In the genomic region with DNA sequence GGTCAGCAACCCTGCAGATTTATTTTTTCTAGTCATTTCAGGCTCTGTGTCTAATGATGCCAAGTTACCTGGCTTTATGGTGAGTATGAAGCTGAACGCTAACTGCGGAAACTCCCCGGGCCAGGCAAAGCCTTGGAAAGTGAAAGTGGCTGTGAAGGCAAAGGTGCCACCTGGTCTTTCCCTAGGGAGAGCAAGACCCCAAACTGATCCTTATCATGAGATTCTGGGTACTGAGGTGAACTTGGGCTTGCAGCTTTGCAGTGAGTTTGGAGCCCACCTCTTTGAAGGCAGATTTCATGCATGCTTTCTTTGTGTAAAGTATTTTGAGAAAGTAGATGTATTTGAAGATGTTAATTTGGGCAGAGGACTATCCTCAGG, we compare ENCODE assay signal across 10 cellular contexts.
DNase-seq lines count a peak whose midpoint lies in the region; ATAC-seq lines count a peak whose summit lies in the region.
"Had no signal": no experiment of that assay in that cellular context is flagged by ENCODE, and none has a peak within 500 bp of the region (broad histone marks: within the 10 kb centered on the region; RNA-seq: fewer than 3 reads in every experiment).

No MANE protein-coding gene starts in this region.

- peak overlapping the region in 2 of 3 donors; percentile 41 to 70 for H3K4me3 ChIP-seq in skeletal muscle tissue (ENCODE audit: low read length in 3 of 3)

- intact Hi-C loops in activated CD4-positive, alpha-beta memory T cell treated with anti-CD3 and anti-CD28 coated beads for 36 hours (cut with micrococcal nuclease), result loop anchor here (1.0 to 5.0 kb wide), 5 partner anchors 105 to 525 kb away; no protein-coding TSS in a partner anchor

- peaks cover 24% of the 10 kb centered on the region for H3K4me1 Mint-ChIP-seq in activated CD4-positive, alpha-beta memory T cell treated with anti-CD3 and anti-CD28 coated beads for 36 hours (ENCODE audit: low read depth)
- peaks cover 11% of the 10 kb centered on the region for H3K4me1 Mint-ChIP-seq in activated CD4-positive, alpha-beta memory T cell treated with anti-CD3 and anti-CD28 coated beads, Interleukin-2, amount 10 ng/mL, durations not matched to agents 7 days and 5 days
- H3K4me1 Mint-ChIP-seq in activated naive CD8-positive, alpha-beta T cell treated with anti-CD3 and anti-CD28 coated beads, Interleukin-2, amount 50 U/mL, for 24 hours, result peaks cover 25% of the 10 kb centered on the region

- DNase-seq in activated CD4-positive, alpha-beta memory T cell treated with anti-CD3 and anti-CD28 coated beads for 36 hours, result peak; percentile 47
- DNase-seq in activated CD4-positive, alpha-beta memory T cell treated with anti-CD3 and anti-CD28 coated beads, Interleukin-2, amount 10 ng/mL, durations not matched to agents 7 days and 5 days, result no peak
- DNase-seq in activated naive CD8-positive, alpha-beta T cell treated with anti-CD3 and anti-CD28 coated beads, Interleukin-2, amount 50 U/mL, for 24 hours, result no peak
- DNase-seq in activated effector memory CD4-positive, alpha-beta T cell treated with Interleukin-2 at 50 U/mL for 16 hours, result no peak
- DNase-seq in hepatic stellate cell (ENCODE audit: low spot score) (no peak), KG1 (lab: John Stamatoyannopoulos, UW) (no peak)

- peak; percentile 17 for ATAC-seq in HG02763 (IDR thresholded peaks at IDR 0.05; ENCODE audit: unreplicated experiment)
- ATAC-seq in activated naive CD8-positive, alpha-beta T cell treated with anti-CD3 and anti-CD28 coated beads, Interleukin-2, amount 50 U/mL, for 24 hours, result peak; percentile 6

- no peak overlapping the region for H3K9ac ChIP-seq in skeletal muscle tissue (ENCODE audit: low read depth in 1 of 3, low read length in 3 of 3)

- no peaks in the 10 kb centered on the region for H3K36me3 Mint-ChIP-seq in activated CD4-positive, alpha-beta memory T cell treated with anti-CD3 and anti-CD28 coated beads for 36 hours
- no peaks in the 10 kb centered on the region for H3K36me3 Mint-ChIP-seq in activated CD4-positive, alpha-beta memory T cell treated with anti-CD3 and anti-CD28 coated beads, Interleukin-2, amount 10 ng/mL, durations not matched to agents 7 days and 5 days (ENCODE audit: low read depth)
- H3K36me3 Mint-ChIP-seq in activated naive CD8-positive, alpha-beta T cell treated with anti-CD3 and anti-CD28 coated beads, Interleukin-2, amount 50 U/mL, for 24 hours (ENCODE audit: low read depth), result no peaks in the 10 kb centered on the region

- no peaks in the 10 kb centered on the region for H3K36me3 ChIP-seq in skeletal muscle tissue (ENCODE audit: control insufficient read depth in 3 of 3, insufficient read depth in 3 of 3, low read length in 3 of 3)
- H3K36me3 ChIP-seq: adrenal gland, BE2C had no signal

- H3K4me3 Mint-ChIP-seq in activated CD4-positive, alpha-beta memory T cell treated with anti-CD3 and anti-CD28 coated beads for 36 hours, result no peak overlapping the region
- no peak overlapping the region for H3K4me3 Mint-ChIP-seq in activated CD4-positive, alpha-beta memory T cell treated with anti-CD3 and anti-CD28 coated beads, Interleukin-2, amount 10 ng/mL, durations not matched to agents 7 days and 5 days
- peak overlapping the region; percentile 22 for H3K4me3 Mint-ChIP-seq in activated naive CD8-positive, alpha-beta T cell treated with anti-CD3 and anti-CD28 coated beads, Interleukin-2, amount 50 U/mL, for 24 hours

- no peaks in the 10 kb centered on the region for H3K9me3 ChIP-seq in skeletal muscle tissue (ENCODE audit: control insufficient read depth in 3 of 3, low read length in 3 of 3)
- H3K9me3 ChIP-seq: adrenal gland, BE2C had no signal

- peaks cover 0 to 3% (median 0%) of the 10 kb centered on the region in 3 donors for H3K4me1 ChIP-seq in skeletal muscle tissue (ENCODE audit: control insufficient read depth in 3 of 3, insufficient read depth in 3 of 3, low read length in 3 of 3)

- no peaks in the 10 kb centered on the region for H3K27me3 ChIP-seq in skeletal muscle tissue (ENCODE audit: control insufficient read depth in 3 of 3, insufficient read depth in 3 of 3, low read length in 3 of 3)
- H3K27me3 ChIP-seq: adrenal gland, BE2C had no signal

- CTCF ChIA-PET in activated CD4-positive, alpha-beta memory T cell treated with anti-CD3 and anti-CD28 coated beads for 36 hours (lab: Charles Lee), result interaction anchor here (0.6 to 1.9 kb wide), 5 partner anchors 8 to 538 kb away, joined by 3 to 9 read pairs (median 3); partner anchors contain the start of genes MRPS27 and PTCD2
- CTCF ChIA-PET in activated CD4-positive, alpha-beta memory T cell treated with anti-CD3 and anti-CD28 coated beads, Interleukin-2, amount 10 ng/mL, durations not matched to agents 7 days and 5 days (lab: Charles Lee), result interaction anchor here (0.6 to 1.0 kb wide), 2 partner anchors 24 to 344 kb away, joined by 3 read pairs; no protein-coding TSS in a partner anchor

- H3K27ac Mint-ChIP-seq in activated CD4-positive, alpha-beta memory T cell treated with anti-CD3 and anti-CD28 coated beads for 36 hours, result peak overlapping the region; percentile 9
- H3K27ac Mint-ChIP-seq in activated CD4-positive, alpha-beta memory T cell treated with anti-CD3 and anti-CD28 coated beads, Interleukin-2, amount 10 ng/mL, durations not matched to agents 7 days and 5 days, result no peak overlapping the region
- no peak overlapping the region for H3K27ac Mint-ChIP-seq in activated naive CD8-positive, alpha-beta T cell treated with anti-CD3 and anti-CD28 coated beads, Interleukin-2, amount 50 U/mL, for 24 hours

- peaks cover 2% of the 10 kb centered on the region for H3K27me3 Mint-ChIP-seq in activated CD4-positive, alpha-beta memory T cell treated with anti-CD3 and anti-CD28 coated beads for 36 hours
- H3K27me3 Mint-ChIP-seq in activated CD4-positive, alpha-beta memory T cell treated with anti-CD3 and anti-CD28 coated beads, Interleukin-2, amount 10 ng/mL, durations not matched to agents 7 days and 5 days, result peaks cover 3% of the 10 kb centered on the region
- H3K27me3 Mint-ChIP-seq in activated naive CD8-positive, alpha-beta T cell treated with anti-CD3 and anti-CD28 coated beads, Interleukin-2, amount 50 U/mL, for 24 hours, result peaks cover 6% of the 10 kb centered on the region

- no peaks in the 10 kb centered on the region for H3K9me3 Mint-ChIP-seq in activated CD4-positive, alpha-beta memory T cell treated with anti-CD3 and anti-CD28 coated beads for 36 hours
- no peaks in the 10 kb centered on the region for H3K9me3 Mint-ChIP-seq in activated CD4-positive, alpha-beta memory T cell treated with anti-CD3 and anti-CD28 coated beads, Interleukin-2, amount 10 ng/mL, durations not matched to agents 7 days and 5 days
- H3K9me3 Mint-ChIP-seq in activated naive CD8-positive, alpha-beta T cell treated with anti-CD3 and anti-CD28 coated beads, Interleukin-2, amount 50 U/mL, for 24 hours, result no peaks in the 10 kb centered on the region

- POLR2A ChIA-PET in activated CD4-positive, alpha-beta memory T cell treated with anti-CD3 and anti-CD28 coated beads for 36 hours (lab: Charles Lee), result interaction anchor here (0.9 kb wide), 1 partner anchor 8 kb away, joined by 3 read pairs; no protein-coding TSS in a partner anchor
- POLR2A ChIA-PET in activated CD4-positive, alpha-beta memory T cell treated with anti-CD3 and anti-CD28 coated beads, Interleukin-2, amount 10 ng/mL, durations not matched to agents 7 days and 5 days (lab: Charles Lee), result no interaction called here

- no peak overlapping the region for H3K27ac ChIP-seq in skeletal muscle tissue (ENCODE audit: low read depth, low read length)
